ENCODE assay signal across 28 cellular contexts in genomic region chr1:14242145-14242544, GRCh38.
DNase-seq lines count a peak whose midpoint lies in the region; ATAC-seq and TF ChIP-seq lines count a peak whose summit lies in the region.
"Had no signal": no experiment of that assay in that cellular context is flagged by ENCODE, and none has a peak within 500 bp of the region (broad histone marks: within the 10 kb centered on the region; RNA-seq: fewer than 3 reads in every experiment).

No MANE protein-coding gene starts in this region.

- H3K27me3 ChIP-seq in DND-41 (ENCODE audit: insufficient read depth, low read length, poor library complexity) (no peaks in the 10 kb centered on the region), stomach (no peaks in the 10 kb centered on the region)
- H3K27me3 ChIP-seq: BE2C had no signal

- H3K27ac Mint-ChIP-seq in activated CD4-positive, alpha-beta T cell treated with anti-CD3 and anti-CD28 coated beads for 36 hours = no peak overlapping the region
- H3K27ac Mint-ChIP-seq in activated CD4-positive, alpha-beta T cell treated with anti-CD3 and anti-CD28 coated beads, Interleukin-2, amount 10 ng/mL, durations not matched to agents 24 days and 14 days = no peak overlapping the region
- H3K27ac Mint-ChIP-seq: GM23338, H9 had no signal

- H3K27me3 Mint-ChIP-seq in activated CD4-positive, alpha-beta T cell treated with anti-CD3 and anti-CD28 coated beads for 36 hours = peaks cover 2% of the 10 kb centered on the region
- H3K27me3 Mint-ChIP-seq in activated CD4-positive, alpha-beta T cell treated with anti-CD3 and anti-CD28 coated beads, Interleukin-2, amount 10 ng/mL, durations not matched to agents 24 days and 14 days = no peaks in the 10 kb centered on the region

- no peak for TF ChIP-seq EP300 in stomach (IDR thresholded peaks at IDR 0.05)

- no peaks in the 10 kb centered on the region for H3K4me1 Mint-ChIP-seq in activated CD4-positive, alpha-beta T cell treated with anti-CD3 and anti-CD28 coated beads for 36 hours
- no peaks in the 10 kb centered on the region for H3K4me1 Mint-ChIP-seq in activated CD4-positive, alpha-beta T cell treated with anti-CD3 and anti-CD28 coated beads, Interleukin-2, amount 10 ng/mL, durations not matched to agents 24 days and 14 days

- TF ChIP-seq POLR2A in stomach (IDR thresholded peaks at IDR 0.05) = no peak

- POLR2A ChIA-PET in activated CD4-positive, alpha-beta T cell treated with anti-CD3 and anti-CD28 coated beads for 36 hours (lab: Charles Lee) = no interaction called here

- no peaks in the 10 kb centered on the region for H3K79me2 ChIP-seq in DND-41 (ENCODE audit: insufficient read depth, low read length)

- no peaks in the 10 kb centered on the region for H3K36me3 ChIP-seq in DND-41 (ENCODE audit: insufficient read depth, low read length)
- no peaks in the 10 kb centered on the region for H3K36me3 ChIP-seq in stomach
- H3K36me3 ChIP-seq: BE2C, SJCRH30 had no signal

- H2AFZ ChIP-seq in DND-41 (ENCODE audit: low read depth, low read length) = no peak overlapping the region
- H2AFZ ChIP-seq: PC-9 had no signal

- CTCF ChIA-PET in activated CD4-positive, alpha-beta T cell treated with anti-CD3 and anti-CD28 coated beads for 36 hours (lab: Charles Lee) = no interaction called here

- H3K4me3 ChIP-seq in DND-41 (ENCODE audit: low read depth in 1 of 2, low read length in 2 of 2) (no peak overlapping the region), astrocyte of the spinal cord (ENCODE audit: low read depth, low read length) (no peak overlapping the region), fibroblast of villous mesenchyme (ENCODE audit: low read depth, low read length) (no peak overlapping the region), stomach (no peak overlapping the region)
- H3K4me3 ChIP-seq: GM23338, PC-9, SJCRH30 had no signal

- no peak overlapping the region for H3K4me2 ChIP-seq in DND-41 (ENCODE audit: insufficient read depth, low read length)
- H3K4me2 ChIP-seq: GM23338, KMS-11, PC-9 had no signal

- H3K36me3 Mint-ChIP-seq in activated CD4-positive, alpha-beta T cell treated with anti-CD3 and anti-CD28 coated beads for 36 hours (ENCODE audit: low read depth) = no peaks in the 10 kb centered on the region
- no peaks in the 10 kb centered on the region for H3K36me3 Mint-ChIP-seq in activated CD4-positive, alpha-beta T cell treated with anti-CD3 and anti-CD28 coated beads, Interleukin-2, amount 10 ng/mL, durations not matched to agents 24 days and 14 days (ENCODE audit: low read depth)

- H3K27ac ChIP-seq in DND-41 (ENCODE audit: low read length) (no peak overlapping the region), stomach (peak overlapping the region in 3 of 5 donors; percentile 14 to 53 (median 34))
- H3K27ac ChIP-seq: KMS-11, PC-9, SJCRH30 had no signal

- H3K9ac ChIP-seq in DND-41 (ENCODE audit: low read depth, low read length) = no peak overlapping the region
- H3K9ac ChIP-seq: KMS-11 had no signal

- WGBS in stomach, 5 donors = 60 to 77% (median 70%) methylated on average over 3 of the region's 3 CpGs

- no peak overlapping the region for H3K4me3 Mint-ChIP-seq in activated CD4-positive, alpha-beta T cell treated with anti-CD3 and anti-CD28 coated beads for 36 hours
- H3K4me3 Mint-ChIP-seq in activated CD4-positive, alpha-beta T cell treated with anti-CD3 and anti-CD28 coated beads, Interleukin-2, amount 10 ng/mL, durations not matched to agents 24 days and 14 days = no peak overlapping the region
- H3K4me3 Mint-ChIP-seq: GM23338, H9 had no signal

- in situ Hi-C loops in astrocyte of the spinal cord (cut with HindIII; ENCODE audit: low sequenced_read_pairs) = no loop called here
- in situ Hi-C loops in G401 (cut with HindIII; ENCODE audit: low sequenced_read_pairs) = no loop called here

- H4K20me1 ChIP-seq in DND-41 (ENCODE audit: insufficient read depth, low read length) = no peaks in the 10 kb centered on the region

- H3K9me3 ChIP-seq in DND-41 (ENCODE audit: insufficient read depth, low read length, severe bottlenecking) (no peaks in the 10 kb centered on the region), stomach (no peaks in the 10 kb centered on the region)
- H3K9me3 ChIP-seq: BE2C, SJCRH30 had no signal

- no peaks in the 10 kb centered on the region for H3K9me3 Mint-ChIP-seq in activated CD4-positive, alpha-beta T cell treated with anti-CD3 and anti-CD28 coated beads for 36 hours (ENCODE audit: low read depth)
- no peaks in the 10 kb centered on the region for H3K9me3 Mint-ChIP-seq in activated CD4-positive, alpha-beta T cell treated with anti-CD3 and anti-CD28 coated beads, Interleukin-2, amount 10 ng/mL, durations not matched to agents 24 days and 14 days
- H3K9me3 Mint-ChIP-seq: GM23338, H9 had no signal

- intact Hi-C loops in stomach (cut with DNase I; ENCODE audit: low total_unique reads) = no loop called here
- intact Hi-C loops in activated CD4-positive, alpha-beta T cell treated with anti-CD3 and anti-CD28 coated beads for 36 hours (cut with DNase I, micrococcal nuclease) = no loop called here
- intact Hi-C loops in activated CD4-positive, alpha-beta T cell treated with anti-CD3 and anti-CD28 coated beads, Interleukin-2, amount 10 ng/mL, durations not matched to agents 24 days and 14 days (cut with micrococcal nuclease) = no loop called here

- DNase-seq in DND-41 (peak; percentile 13), astrocyte of the spinal cord (ENCODE audit: low read depth, low spot score) (peak; percentile 3), fibroblast of villous mesenchyme (ENCODE audit: low read depth) (peak; percentile 20), stomach (no peak), G401 (ENCODE audit: low spot score) (no peak), OCI-M2 (lab: John Stamatoyannopoulos, UW; ENCODE audit: unreplicated experiment) (no peak)
- DNase-seq in activated CD4-positive, alpha-beta T cell treated with anti-CD3 and anti-CD28 coated beads for 36 hours = no peak
- DNase-seq in activated CD4-positive, alpha-beta T cell treated with anti-CD3 and anti-CD28 coated beads, Interleukin-2, amount 10 ng/mL, durations not matched to agents 24 days and 14 days = no peak
- DNase-seq: 8988T, ACHN, BE2C, Calu3, H9, IMR-90, NCI-H1092, NCI-H1417 treated with DMSO at 0.1 percent for 48 hours, NCI-H1694 treated with DMSO at 0.1 percent for 48 hours, NCI-H2081, NCI-H2171, NCI-H345, NCI-H524, NCI-H748 treated with DMSO at 0.1 percent for 48 hours, PC-9, SJCRH30 had no signal

- TF ChIP-seq CTCF in DND-41 (IDR thresholded peaks at IDR 0.05; ENCODE audit: borderline replicate concordance, extremely low read depth, low read length, poor library complexity, severe bottlenecking) (no peak), astrocyte of the spinal cord (IDR thresholded peaks at IDR 0.05; ENCODE audit: low read depth, low read length) (no peak), fibroblast of villous mesenchyme (IDR thresholded peaks at IDR 0.05; ENCODE audit: insufficient read depth, low read depth, low read length) (no peak), stomach (IDR thresholded peaks at IDR 0.05) (no peak)

- H3K4me1 ChIP-seq in DND-41 (ENCODE audit: insufficient read depth, low read length) = peaks cover 16% of the 10 kb centered on the region
- H3K4me1 ChIP-seq in stomach = no peaks in the 10 kb centered on the region
- H3K4me1 ChIP-seq: BE2C, SJCRH30 had no signal

- peak; percentile 72 for ATAC-seq in DND-41 (ENCODE audit: insufficient read depth, low read depth)
- no peak for ATAC-seq in activated CD4-positive, alpha-beta T cell treated with anti-CD3 and anti-CD28 coated beads for 36 hours
- ATAC-seq: GM23338, Right ventricle myocardium inferior, SK-N-SH treated with all-trans-retinoic acid at 6 μM for 48 hours had no signal

Comparison
In these comparisons a context has a peak if more than half of its experiments do, and no peak if none do; other contexts are left out.
1. DNase-seq: peak in DND-41 (single experiment), astrocyte of the spinal cord (single experiment) and fibroblast of villous mesenchyme (single experiment); none in stomach (single experiment), activated CD4-positive, alpha-beta T cell treated with anti-CD3 and anti-CD28 coated beads for 36 hours (single experiment), G401 (single experiment), OCI-M2 (single experiment) and activated CD4-positive, alpha-beta T cell treated with anti-CD3 and anti-CD28 coated beads, Interleukin-2, amount 10 ng/mL, durations not matched to agents 24 days and 14 days (single experiment).